In genomic region chr1:224358288-224358687, GRCh38 we compare ENCODE assay signal across 8 cellular contexts. TPM values are rescaled to one million over a fixed set of nuclear protein-coding genes. Genes with fewer than 3 reads are reported as not detected.
DNase-seq lines count a peak whose midpoint lies in the region; ATAC-seq and TF ChIP-seq lines count a peak whose summit lies in the region.

No MANE protein-coding gene starts in this region.

- peak overlapping the region; percentile 96 for H3K4me2 ChIP-seq in GM23338

- no peaks in the 10 kb centered on the region for H3K27me3 ChIP-seq in GM23338 (ENCODE audit: insufficient read depth)
- H3K27me3 ChIP-seq in RWPE2 (ENCODE audit: insufficient read depth, poor library complexity, severe bottlenecking): no peaks in the 10 kb centered on the region
- H3K27me3 ChIP-seq in esophagus muscularis mucosa: no peaks in the 10 kb centered on the region

- TF ChIP-seq CTCF in GM23338 (conservative IDR thresholded peaks at IDR 0.05; ENCODE audit: low read depth in 2 of 2) (no peak), RWPE2 (IDR thresholded peaks at IDR 0.05; ENCODE audit: poor library complexity, severe bottlenecking) (no peak), esophagus muscularis mucosa (IDR thresholded peaks at IDR 0.05) (no peak), retinal pigment epithelial cell (conservative IDR thresholded peaks at IDR 0.05; ENCODE audit: low read depth, low read length) (no peak)

- TF ChIP-seq POLR2A in esophagus muscularis mucosa (IDR thresholded peaks at IDR 0.05; ENCODE audit: low read depth): no peak

- H3K27ac ChIP-seq in GM23338 (ENCODE audit: low read depth): no peak overlapping the region
- H3K27ac ChIP-seq in RWPE2 (ENCODE audit: poor library complexity, severe bottlenecking): no peak overlapping the region
- peak overlapping the region; percentile 28 to 96 (median 95) for H3K27ac ChIP-seq in esophagus muscularis mucosa (replicated peaks in 1 of 4)

- DNase-seq in GM23338 (ENCODE audit: low spot score) (no peak), RWPE2 (ENCODE audit: low spot score) (no peak), esophagus muscularis mucosa (ENCODE audit: extremely low spot score) (no peak), retinal pigment epithelial cell (ENCODE audit: low read depth) (no peak), NCI-H1436 (lab: John Stamatoyannopoulos, UW) (no peak), putamen (ENCODE audit: low spot score) (no peak)

- H3K4me3 ChIP-seq in GM23338: peak overlapping the region; percentile 80
- H3K4me3 ChIP-seq in RWPE2 (ENCODE audit: severe bottlenecking): peak overlapping the region; percentile 89
- peak overlapping the region in 3 of 4 donors; percentile 78 to 93 (median 88) for H3K4me3 ChIP-seq in esophagus muscularis mucosa
- H3K4me3 ChIP-seq in retinal pigment epithelial cell (ENCODE audit: low read length): peak overlapping the region; percentile 59

- H3K4me1 Mint-ChIP-seq in GM23338: peaks cover 14% of the 10 kb centered on the region

- peaks cover 13% of the 10 kb centered on the region for H3K36me3 Mint-ChIP-seq in GM23338 (ENCODE audit: low read depth)

- H3K9me3 ChIP-seq in RWPE2 (ENCODE audit: severe bottlenecking) (no peaks in the 10 kb centered on the region), esophagus muscularis mucosa (no peaks in the 10 kb centered on the region)

- H3K36me3 ChIP-seq in GM23338 (ENCODE audit: insufficient read depth) (no peaks in the 10 kb centered on the region), RWPE2 (ENCODE audit: low read depth) (peaks cover 4% of the 10 kb centered on the region; the same call in 1 of the 2 replicates), esophagus muscularis mucosa (peaks cover 0 to 11% (median 0%) of the 10 kb centered on the region in 4 donors)

- H3K27ac Mint-ChIP-seq in GM23338: no peak overlapping the region

- H3K9me2 ChIP-seq in GM23338 (ENCODE audit: insufficient read depth): peaks cover 5% of the 10 kb centered on the region; the same call in 1 of the 2 replicates

- H3K27me3 Mint-ChIP-seq in GM23338 (ENCODE audit: insufficient read depth, low read depth, poor library complexity): no peaks in the 10 kb centered on the region

- H3F3A ChIP-seq in GM23338 (replicated peaks; ENCODE audit: low read depth): 0 out of 2 replicates have a peak, but pooled peaks cover 3% of the 10 kb centered on the region

- TF ChIP-seq EP300 in esophagus muscularis mucosa (IDR thresholded peaks at IDR 0.05): no peak

- ATAC-seq in GM23338: no peak
- no peak for ATAC-seq in RWPE2 (ENCODE audit: low read depth)
- ATAC-seq in GM18511 (IDR thresholded peaks at IDR 0.05; ENCODE audit: unreplicated experiment): no peak
- ATAC-seq in HG03196 (IDR thresholded peaks at IDR 0.05; ENCODE audit: unreplicated experiment): no peak

- H3K79me2 ChIP-seq in GM23338 (replicated peaks; ENCODE audit: insufficient read depth): peaks cover 62% of the 10 kb centered on the region

- WGBS in esophagus muscularis mucosa: 55% methylated on average over 4 of the region's 4 CpGs

- no peak overlapping the region for H2AFZ ChIP-seq in GM23338

- peaks cover 4% of the 10 kb centered on the region; the same call in 2 of the 3 replicates for H3K9me3 Mint-ChIP-seq in GM23338

- peak overlapping the region; percentile 83 for H3K4me3 Mint-ChIP-seq in GM23338

- intact Hi-C loops in esophagus muscularis mucosa (cut with DNase I): no loop called here

- H4K20me1 ChIP-seq in GM23338 (replicated peaks; ENCODE audit: insufficient read depth): 0 out of 2 replicates have a peak, but pooled peaks cover 7% of the 10 kb centered on the region

- H3K4me1 ChIP-seq in GM23338 (ENCODE audit: insufficient read depth): peaks cover 18% of the 10 kb centered on the region
- H3K4me1 ChIP-seq in RWPE2 (ENCODE audit: insufficient read depth, poor library complexity, severe bottlenecking): no peaks in the 10 kb centered on the region
- H3K4me1 ChIP-seq in esophagus muscularis mucosa: peaks cover 13 to 49% (median 29%) of the 10 kb centered on the region in 4 donors

TF ChIP-seq in GM23338, 12 proteins besides CTCF, POLR2A, EP300 and RAD21:
- TF ChIP-seq CREB1 (CRISPR knock-in tag; IDR thresholded peaks at IDR 0.05; ENCODE audit: low read depth): no peak
- no peak for TF ChIP-seq ZNF331 (CRISPR knock-in tag; IDR thresholded peaks at IDR 0.05; ENCODE audit: low read depth)
TF ChIP-seq in GM23338: peak in this region for 0.

RNA-seq across cellular contexts. Expression of gene CNIH4, which starts 1.6 kb away (rescaled TPM):
- 47.4 and 53.5 TPM in 2 replicates for total RNA-seq in GM23338 (2014; rRNA removed; shearing (Covaris generic))
- polyA plus RNA-seq in GM23338 (2016; fragmentation: Nextera tagmentation; extraction: Ambion mirVana): 191 and 194 TPM in 2 replicates
- 10 to 100 TPM; 34.0 to 61.0 (median 46.9) TPM for total RNA-seq in esophagus muscularis mucosa

RNA-seq across cellular contexts. Expression of gene NVL, which starts 28.3 kb away (rescaled TPM):
- 35.3 and 44.4 TPM in 2 replicates for total RNA-seq in GM23338 (2014; rRNA removed; shearing (Covaris generic))
- 62.2 and 71.7 TPM in 2 replicates for polyA plus RNA-seq in GM23338 (2016; fragmentation: Nextera tagmentation; extraction: Ambion mirVana)
- 10 to 100 TPM; 11.0 to 19.5 (median 15.9) TPM for total RNA-seq in esophagus muscularis mucosa

Comparison
In these comparisons a context has a peak if more than half of its experiments do, and no peak if none do; other contexts are left out.
1. H3K27ac ChIP-seq: peak in esophagus muscularis mucosa (4 of 4); none in GM23338 (single experiment) and RWPE2 (single experiment).
2. Peak in every context shown above with its lines, with median percentiles within 50 percentile points of each other: H3K4me3 ChIP-seq.